8 cellular contexts compared by ENCODE assay signal in the genomic region with DNA sequence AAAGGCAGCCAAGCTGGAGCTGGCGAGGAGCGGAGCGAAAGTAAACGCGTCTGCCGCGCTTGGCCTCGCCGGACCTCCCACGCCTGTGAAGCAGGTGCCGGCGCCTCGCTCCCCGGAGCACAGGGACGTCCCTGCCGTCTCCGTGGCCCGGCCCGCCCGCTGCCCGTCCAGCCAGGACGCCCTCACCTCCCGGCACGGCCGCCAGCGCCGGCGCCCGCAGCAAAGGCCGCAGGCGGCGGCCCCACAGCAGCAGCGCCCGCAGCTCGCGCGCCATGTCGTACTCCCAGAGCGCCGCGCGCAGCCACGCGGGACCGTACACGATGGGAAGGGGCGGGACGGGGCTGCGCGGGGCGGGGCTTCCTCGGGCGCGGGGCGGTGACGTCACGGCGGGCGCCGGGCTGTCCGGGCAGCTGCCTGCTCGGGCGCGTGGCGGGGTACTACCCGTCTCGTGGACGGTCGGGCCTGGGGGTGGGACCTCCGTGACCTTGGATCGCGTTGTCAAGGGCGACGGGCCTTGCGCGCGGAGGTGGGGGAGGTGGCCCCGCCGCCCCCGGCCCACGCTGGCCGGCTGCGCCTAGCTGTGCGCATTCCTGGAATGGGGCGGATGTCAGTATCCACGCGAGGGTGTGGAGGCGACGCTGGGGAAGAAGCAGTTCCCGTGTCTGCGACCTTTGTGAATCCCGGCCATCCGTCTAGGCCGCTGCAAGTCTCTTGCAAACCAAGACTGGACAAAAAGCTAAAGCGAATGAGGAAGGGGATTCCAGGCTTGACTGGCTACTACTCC. TPM values are rescaled to one million over a fixed set of nuclear protein-coding genes. Genes with fewer than 3 reads are reported as not detected.
DNase-seq lines count a peak whose midpoint lies in the region; ATAC-seq and TF ChIP-seq lines count a peak whose summit lies in the region.

Gene TRAP1 (minus strand): TSS at position 290 of the 784 bp plus-strand sequence. CDS start 16 bp downstream, at position 274.

- WGBS in urinary bladder, result under 1% methylated on average over 95 of the region's 95 CpGs

- H3K36me3 ChIP-seq in right atrium auricular region (no peaks in the 10 kb centered on the region), urinary bladder (ENCODE audit: insufficient read depth) (no peaks in the 10 kb centered on the region)

- H3K9me3 ChIP-seq in right atrium auricular region, result no peaks in the 10 kb centered on the region

- H3K27me3 ChIP-seq in right atrium auricular region, result no peaks in the 10 kb centered on the region

- intact Hi-C loops in T-helper 2 cell treated with Interferon-gamma antibody and Interleukin-4, amounts not matched to agents 100 ng/mL and 5 ng/mL, for 36 hours (cut with micrococcal nuclease), result loop anchor here (1.0 to 2.0 kb wide), 2 partner anchors 163 to 217 kb away; partner anchors contain the start of gene CREBBP

- H3K27ac ChIP-seq in angular gyrus (ENCODE audit: low read depth, low read length) (peak within 1 kb of the TSS; percentile 90), right atrium auricular region (peak within 1 kb of the TSS; percentile 90 to 91), urinary bladder (ENCODE audit: low read depth) (peak within 1 kb of the TSS; percentile 84)

- H3K4me3 ChIP-seq in GM12864 (ENCODE audit: low read depth, low read length), result peak within 1 kb of the TSS; percentile 98
- H3K4me3 ChIP-seq in right atrium auricular region, result peak within 1 kb of the TSS; percentile 90 to 98
- peak within 1 kb of the TSS; percentile 93 for H3K4me3 ChIP-seq in urinary bladder (ENCODE audit: low read depth, low read length)

- DNase-seq in GM12864 (ENCODE audit: low read depth), result peak; percentile 47
- peak; percentile 75 to 84 (median 81) for DNase-seq in NCI-H1417 (lab: John Stamatoyannopoulos, UW)
- DNase-seq in right atrium auricular region (ENCODE audit: low spot score), result peak; percentile 89
- peak; percentile 24 for DNase-seq in pulmonary artery endothelial cell (ENCODE audit: low read depth, low spot score)

- ATAC-seq in HG02623 (IDR thresholded peaks at IDR 0.05; ENCODE audit: unreplicated experiment), result peak; percentile 74

- TF ChIP-seq CTCF in GM12864 (IDR thresholded peaks at IDR 0.05; ENCODE audit: low read depth, low read length, missing control alignments), result no peak
- TF ChIP-seq CTCF in right atrium auricular region (IDR thresholded peaks at IDR 0.05), result no peak

- H3K4me1 ChIP-seq in right atrium auricular region (peaks cover 0 to 24% of the 10 kb centered on the region in 2 donors), urinary bladder (ENCODE audit: insufficient read depth) (no peaks in the 10 kb centered on the region)

RNA-seq across cellular contexts. Expression of gene TRAP1, which starts in this region (rescaled TPM):
- 132 and 134 TPM in 2 replicates for total RNA-seq in T-helper 2 cell treated with Interferon-gamma antibody and Interleukin-4, amounts not matched to agents 100 ng/mL and 5 ng/mL, for 36 hours
- total RNA-seq in right atrium auricular region, result 10 to 100 TPM; 67.7 to 86.0 TPM
- 111 and 183 TPM in 2 replicates for total RNA-seq in pulmonary artery endothelial cell
- 43.1 TPM for total RNA-seq in urinary bladder
- 64.1 TPM for polyA plus RNA-seq in urinary bladder

Comparison
In these comparisons a context has a peak if more than half of its experiments do, and no peak if none do; other contexts are left out.
1. Peak in every context shown above with its lines: DNase-seq, ATAC-seq, H3K4me3 ChIP-seq and H3K27ac ChIP-seq.
2. DNase-seq: peak in every context shown above with its lines; median percentile 89 in right atrium auricular region; 81 in NCI-H1417; 47 in GM12864; 24 in pulmonary artery endothelial cell.